Comparison of ENCODE assay signal across 8 cellular contexts in the genomic region with DNA sequence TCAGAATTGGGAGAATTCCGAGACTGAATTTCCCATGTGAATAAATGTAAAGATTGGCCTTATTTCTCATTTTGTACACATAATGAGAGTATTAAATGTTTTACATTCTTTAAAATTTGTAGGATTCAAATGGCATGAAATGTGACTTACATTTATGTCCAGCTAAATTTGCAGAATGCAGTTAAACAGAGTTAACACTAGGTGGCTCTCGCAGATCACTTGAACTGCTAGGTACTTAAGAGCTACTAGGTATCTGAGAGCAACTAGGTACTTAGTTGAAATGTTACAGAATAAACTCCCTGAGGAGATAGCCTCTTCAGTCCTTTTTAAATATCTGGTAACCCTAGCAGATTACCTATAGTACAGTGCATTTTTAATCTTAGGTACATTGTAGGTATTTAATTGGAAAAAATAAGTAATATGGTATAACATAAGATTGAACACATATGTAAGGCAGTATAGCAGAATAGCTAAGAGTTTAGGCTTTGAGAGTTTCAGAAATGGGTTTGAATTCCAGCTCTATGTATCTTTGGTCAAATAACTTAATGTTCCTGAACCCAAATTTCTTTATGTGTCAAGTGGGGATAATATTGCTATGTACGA.
DNase-seq lines count a peak whose midpoint lies in the region; ATAC-seq and TF ChIP-seq lines count a peak whose summit lies in the region.

No MANE protein-coding gene starts in this region.

- no peaks in the 10 kb centered on the region for H3K9me3 ChIP-seq in T-helper 17 cell (ENCODE audit: control insufficient read depth, low read length, poor library complexity, severe bottlenecking)
- H3K9me3 ChIP-seq in fibroblast of lung (ENCODE audit: control insufficient read depth, insufficient read depth, low read depth, low read length): no peaks in the 10 kb centered on the region

- H3K27ac ChIP-seq in fibroblast of lung (ENCODE audit: insufficient read depth, low read length): no peak overlapping the region

- peak; percentile 52 for DNase-seq in activated naive CD4-positive, alpha-beta T cell treated with anti-CD3 and anti-CD28 coated beads for 36 hours
- no peak for DNase-seq in activated naive CD4-positive, alpha-beta T cell treated with Interleukin-2 at 50 U/mL for 16 hours
- peak; percentile 33 for DNase-seq in NCI-H187 treated with DMSO at 0.1 percent for 48 hours (lab: John Stamatoyannopoulos, UW)
- DNase-seq in T-helper 17 cell: no peak
- peak; percentile 80 to 90 for DNase-seq in fibroblast of lung (ENCODE audit: low read depth in 2 of 2)
- DNase-seq in nephron progenitor cell: peak; percentile 27

- H3K36me3 Mint-ChIP-seq in activated naive CD4-positive, alpha-beta T cell treated with anti-CD3 and anti-CD28 coated beads for 36 hours (ENCODE audit: low read depth): peaks cover 10% of the 10 kb centered on the region
- H3K36me3 Mint-ChIP-seq in T-helper 17 cell (ENCODE audit: low read depth): peaks cover 8% of the 10 kb centered on the region
- peaks cover 33% of the 10 kb centered on the region for H3K36me3 Mint-ChIP-seq in nephron progenitor cell (ENCODE audit: low read depth)

- intact Hi-C loops in activated naive CD4-positive, alpha-beta T cell treated with anti-CD3 and anti-CD28 coated beads for 36 hours (cut with micrococcal nuclease): loop anchor here (1.0 to 10.0 kb wide), 8 partner anchors 73 to 943 kb away; a partner anchor contains a TSS

- no peaks in the 10 kb centered on the region for H4K20me1 ChIP-seq in fibroblast of lung (ENCODE audit: control insufficient read depth, extremely low read depth, insufficient read depth, low read length)

- no peak overlapping the region for H3K4me3 Mint-ChIP-seq in activated naive CD4-positive, alpha-beta T cell treated with anti-CD3 and anti-CD28 coated beads for 36 hours
- no peak overlapping the region for H3K4me3 Mint-ChIP-seq in T-helper 17 cell
- H3K4me3 Mint-ChIP-seq in nephron progenitor cell: no peak overlapping the region

- no peaks in the 10 kb centered on the region for H3K79me2 ChIP-seq in fibroblast of lung (ENCODE audit: control insufficient read depth, insufficient read depth, low read length)

- H2AFZ ChIP-seq in fibroblast of lung (ENCODE audit: low read length): no peak overlapping the region

- H3K4me2 ChIP-seq in fibroblast of lung (ENCODE audit: extremely low read depth, insufficient read depth, low read length): no peak overlapping the region

- no peaks in the 10 kb centered on the region for H3K4me1 Mint-ChIP-seq in activated naive CD4-positive, alpha-beta T cell treated with anti-CD3 and anti-CD28 coated beads for 36 hours (ENCODE audit: low read depth)
- H3K4me1 Mint-ChIP-seq in T-helper 17 cell: no peaks in the 10 kb centered on the region
- no peaks in the 10 kb centered on the region for H3K4me1 Mint-ChIP-seq in nephron progenitor cell

- CTCF ChIA-PET in activated naive CD4-positive, alpha-beta T cell treated with anti-CD3 and anti-CD28 coated beads for 36 hours (lab: Charles Lee): interaction anchor here (0.6 to 4.0 kb wide), 56 partner anchors 10 to 943 kb away, joined by 3 to 46 read pairs (median 4); a partner anchor contains a TSS

- ATAC-seq in HG02759 (IDR thresholded peaks at IDR 0.05; ENCODE audit: unreplicated experiment): peak; percentile 73
- ATAC-seq in T-helper 17 cell: peak; percentile 68
- ATAC-seq in GM21737 (IDR thresholded peaks at IDR 0.05; ENCODE audit: unreplicated experiment): no peak

- no peak overlapping the region for H3K9ac ChIP-seq in fibroblast of lung (ENCODE audit: insufficient read depth, low read length)

- H3K9me3 Mint-ChIP-seq in activated naive CD4-positive, alpha-beta T cell treated with anti-CD3 and anti-CD28 coated beads for 36 hours: no peaks in the 10 kb centered on the region
- H3K9me3 Mint-ChIP-seq in nephron progenitor cell: no peaks in the 10 kb centered on the region

- no peaks in the 10 kb centered on the region for H3K4me1 ChIP-seq in fibroblast of lung (ENCODE audit: control insufficient read depth, extremely low read depth, insufficient read depth, low read length)

- H3K27me3 Mint-ChIP-seq in activated naive CD4-positive, alpha-beta T cell treated with anti-CD3 and anti-CD28 coated beads for 36 hours (ENCODE audit: low read depth): no peaks in the 10 kb centered on the region
- H3K27me3 Mint-ChIP-seq in T-helper 17 cell (no peaks in the 10 kb centered on the region), nephron progenitor cell (ENCODE audit: low read depth, poor library complexity) (no peaks in the 10 kb centered on the region)

- no peak overlapping the region for H3K4me3 ChIP-seq in fibroblast of lung (replicated peaks in 1 of 4; ENCODE audit: control extremely low read depth in 1 of 4, insufficient read depth in 1 of 4, low read depth in 3 of 4, low read length in 4 of 4)

- peak; percentile 81 to 87 for TF ChIP-seq CTCF in fibroblast of lung (conservative IDR thresholded peaks at IDR 0.05 in 1 of 2, IDR thresholded peaks at IDR 0.05 in 1 of 2; ENCODE audit: low read depth in 1 of 2, low read length in 2 of 2)
- peak; percentile 90 for TF ChIP-seq CTCF in nephron progenitor cell (IDR thresholded peaks at IDR 0.05)

- no peak overlapping the region for H3K27ac Mint-ChIP-seq in activated naive CD4-positive, alpha-beta T cell treated with anti-CD3 and anti-CD28 coated beads for 36 hours
- H3K27ac Mint-ChIP-seq in T-helper 17 cell (no peak overlapping the region), nephron progenitor cell (no peak overlapping the region)

- H3K27me3 ChIP-seq in fibroblast of lung (ENCODE audit: control insufficient read depth, insufficient read depth, low read length): no peaks in the 10 kb centered on the region

- H3K36me3 ChIP-seq in fibroblast of lung (ENCODE audit: control insufficient read depth, insufficient read depth, low read length): no peaks in the 10 kb centered on the region

Comparison
In these comparisons a context has a peak if more than half of its experiments do, and no peak if none do; other contexts are left out.
1. DNase-seq: peak in activated naive CD4-positive, alpha-beta T cell treated with anti-CD3 and anti-CD28 coated beads for 36 hours (single experiment), NCI-H187 treated with DMSO at 0.1 percent for 48 hours (single experiment), fibroblast of lung (2 of 2) and nephron progenitor cell (single experiment); none in activated naive CD4-positive, alpha-beta T cell treated with Interleukin-2 at 50 U/mL for 16 hours (single experiment) and T-helper 17 cell (0 of 3).